Comparison of ENCODE assay signal across 10 cellular contexts in genomic region chr19:57269515-57270250, GRCh38. TPM values are rescaled to one million over a fixed set of nuclear protein-coding genes. Genes with fewer than 3 reads are reported as not detected.
DNase-seq lines count a peak whose midpoint lies in the region; ATAC-seq and TF ChIP-seq lines count a peak whose summit lies in the region.
"Had no signal": no experiment of that assay in that cellular context is flagged by ENCODE, and none has a peak within 500 bp of the region (broad histone marks: within the 10 kb centered on the region; RNA-seq: fewer than 3 reads in every experiment).

No MANE protein-coding gene starts in this region.

- H3K9me3 ChIP-seq in adipocyte (ENCODE audit: control insufficient read depth, low read length) (no peaks in the 10 kb centered on the region), lung (ENCODE audit: control insufficient read depth in 2 of 2, insufficient read depth in 1 of 2, low read length in 1 of 2) (peaks cover 0 to 3% of the 10 kb centered on the region in 2 donors), aorta (ENCODE audit: control insufficient read depth, low read length) (peaks cover 6% of the 10 kb centered on the region)

- no peak overlapping the region for H3K9ac ChIP-seq in adipocyte (ENCODE audit: low read length)

- H3K4me1 ChIP-seq in adipocyte (ENCODE audit: control insufficient read depth, insufficient read depth, low read length) (no peaks in the 10 kb centered on the region), lung (ENCODE audit: control insufficient read depth in 2 of 2, insufficient read depth in 2 of 2, low read length in 2 of 2) (no peaks in the 10 kb centered on the region), aorta (ENCODE audit: control insufficient read depth in 1 of 2, insufficient read depth in 2 of 2, low read length in 2 of 2) (no peaks in the 10 kb centered on the region)

- intact Hi-C loops in aorta (cut with DNase I), result no loop called here

- H3K36me3 ChIP-seq in adipocyte (ENCODE audit: control insufficient read depth, insufficient read depth, low read length, severe bottlenecking), result peaks cover 4% of the 10 kb centered on the region
- peaks cover 0 to 4% of the 10 kb centered on the region in 2 donors for H3K36me3 ChIP-seq in lung (ENCODE audit: control insufficient read depth in 2 of 2, insufficient read depth in 2 of 2, low read length in 2 of 2)
- peaks cover 0 to 2% of the 10 kb centered on the region in 2 donors for H3K36me3 ChIP-seq in aorta (ENCODE audit: control insufficient read depth in 1 of 2, insufficient read depth in 2 of 2, low read length in 1 of 2)

- no peak for ATAC-seq in lung (ENCODE audit: insufficient read depth, low FRiP score)
- no peak for ATAC-seq in aorta (ENCODE audit: low FRiP score)
- ATAC-seq in HG02840 (IDR thresholded peaks at IDR 0.05; ENCODE audit: low FRiP score, unreplicated experiment), result no peak
- ATAC-seq: naive thymus-derived CD8-positive, alpha-beta T cell had no signal

- 79 to 87% methylated on average over 4 of the region's 4 CpGs for WGBS in lung, 2 donors
- WGBS in aorta, 2 donors, result 84 to 86% methylated on average over 4 of the region's 4 CpGs

- H3K4me3 ChIP-seq in HFF-Myc (replicated peaks; ENCODE audit: low read depth, low read length) (no peak overlapping the region), adipocyte (ENCODE audit: low read length) (no peak overlapping the region), lung (no peak overlapping the region), aorta (ENCODE audit: low read length in 2 of 2) (no peak overlapping the region)

- no peak for TF ChIP-seq CTCF in HFF-Myc (IDR thresholded peaks at IDR 0.05; ENCODE audit: low read depth, low read length, missing control alignments)
- no peak for TF ChIP-seq CTCF in lung (IDR thresholded peaks at IDR 0.05; ENCODE audit: control extremely low read depth, extremely low read depth)

- DNase-seq in GM04503 (ENCODE audit: low read depth), result peak; percentile 64
- peak; percentile 43 for DNase-seq in HFF-Myc (ENCODE audit: extremely low read depth, low read depth)
- DNase-seq in adipocyte (ENCODE audit: low read depth), result peak; percentile 74
- peak; percentile 10 for DNase-seq in lung (ENCODE audit: low spot score)
- DNase-seq in aorta, result no peak
- no peak for DNase-seq in hypothalamus (lab: John Stamatoyannopoulos, UW)
- DNase-seq in caudate nucleus (lab: John Stamatoyannopoulos, UW), result no peak
- DNase-seq: naive thymus-derived CD8-positive, alpha-beta T cell; NCI-H345 had no signal

- H3K27ac ChIP-seq in lung (ENCODE audit: low read depth in 1 of 2, low read length in 1 of 2), result no peak overlapping the region
- no peak overlapping the region for H3K27ac ChIP-seq in aorta (ENCODE audit: low read depth in 1 of 2, low read length in 2 of 2)
- H3K27ac ChIP-seq in caudate nucleus (ENCODE audit: low read depth, low read length), result no peak overlapping the region

- H3K27me3 ChIP-seq in adipocyte (replicated peaks; ENCODE audit: control insufficient read depth, insufficient read depth, low read length) (no peaks in the 10 kb centered on the region), lung (ENCODE audit: control insufficient read depth, insufficient read depth) (no peaks in the 10 kb centered on the region), aorta (ENCODE audit: control insufficient read depth in 1 of 2, insufficient read depth in 2 of 2, low read length in 1 of 2) (no peaks in the 10 kb centered on the region)

RNA-seq across cellular contexts. Expression of gene ZNF460, which starts 10.6 kb away (rescaled TPM):
- 100 to 1,000 TPM in 1 of 2 donors, 10 to 100 TPM in 1; 54.1 to 113 TPM for total RNA-seq in lung
- polyA plus RNA-seq in lung, result 1 to 10 TPM; 1.2 to 4.0 TPM
- total RNA-seq in aorta, result 10 to 100 TPM; 65.8 to 75.3 TPM
- polyA plus RNA-seq in aorta, result 1 to 10 TPM; 1.4 to 3.9 TPM

RNA-seq across cellular contexts. Expression of gene ZNF805, which starts 29.3 kb away (rescaled TPM):
- total RNA-seq in lung (10 to 100 TPM; 13.8 to 29.0 TPM), aorta (10 to 100 TPM; 19.0 to 19.8 TPM)
- polyA plus RNA-seq in lung (1 to 10 TPM in 1 of 2 donors, under 1 TPM in 1; 0.65 to 1.8 TPM), aorta (under 1 TPM; 0.38 to 0.41 TPM)

RNA-seq across cellular contexts. Expression of gene AURKC, which starts 38.9 kb away (rescaled TPM):
- total RNA-seq in lung (1 to 10 TPM in 1 of 2 donors, under 1 TPM in 1; 0.80 to 1.2 TPM), aorta (1 to 10 TPM; 1.3 to 3.5 TPM)
- polyA plus RNA-seq in lung (under 1 TPM; 0.50 to 0.85 TPM), aorta (1 to 10 TPM in 1 of 2 donors, under 1 TPM in 1; 0.63 to 2.9 TPM)
- polyA plus RNA-seq: naive thymus-derived CD8-positive, alpha-beta T cell had no signal

RNA-seq across cellular contexts. Expression of gene ZNF543, which starts 50.6 kb away (rescaled TPM):
- 10 to 100 TPM in 1 of 2 donors, 1 to 10 TPM in 1; 5.2 to 15.4 TPM for total RNA-seq in lung
- polyA plus RNA-seq in lung, result 1 to 10 TPM; 1.3 to 1.4 TPM
- total RNA-seq in aorta, result 1 to 10 TPM; 8.2 to 8.9 TPM
- 1 to 10 TPM in 1 of 2 donors, under 1 TPM in 1; 0.38 to 1.7 TPM for polyA plus RNA-seq in aorta

Comparison
In these comparisons a context has a peak if more than half of its experiments do, and no peak if none do; other contexts are left out.
1. DNase-seq: peak in GM04503 (single experiment), HFF-Myc (single experiment), adipocyte (single experiment) and lung (single experiment); none in aorta (0 of 2), hypothalamus (0 of 51) and caudate nucleus (0 of 61).